34 cellular contexts compared by ENCODE assay signal in genomic region chr14:32358781-32359180, GRCh38.
"Had no signal": no experiment of that assay in that cellular context is flagged by ENCODE, and none has a peak within 500 bp of the region (broad histone marks: within the 10 kb centered on the region; RNA-seq: fewer than 3 reads in every experiment).

No MANE protein-coding gene starts in this region.

- H3K4me3 ChIP-seq: colonic mucosa, SJCRH30 had no signal

- H3K4me2 ChIP-seq: SK-N-SH had no signal

- FAIRE-seq: TTC549 had no signal

- H3K27me3 Mint-ChIP-seq: activated naive CD4-positive, alpha-beta T cell treated with anti-CD3 and anti-CD28 coated beads, Interleukin-2, amount 10 ng/mL, durations not matched to agents 7 days and 5 days; activated naive CD8-positive, alpha-beta T cell had no signal

- H3K9me3 ChIP-seq: colonic mucosa, SJCRH30, SK-N-SH had no signal

- H3K27me3 ChIP-seq: brain microvascular endothelial cell, colonic mucosa, SJCRH30 had no signal

- H3K27ac ChIP-seq: brain microvascular endothelial cell, colonic mucosa, SJCRH30 had no signal

- H3K9me2 ChIP-seq: SK-N-SH had no signal

- ATAC-seq: activated CD4-positive, alpha-beta T cell treated with anti-CD3 and anti-CD28 coated beads for 36 hours; activated CD4-positive, CD25-positive, alpha-beta regulatory T cell treated with anti-CD3 and anti-CD28 coated beads, Interleukin-2, amount 50 U/mL, for 24 hours; activated CD8-positive, alpha-beta T cell treated with anti-CD3 and anti-CD28 coated beads, Interleukin-2, amount 10 ng/mL, durations not matched to agents 7 days and 5 days; activated T-cell treated with anti-CD3 and anti-CD28 coated beads, Interleukin-2, amount 50 U/mL, for 4 hours; Panc1 had no signal

- H3K27ac Mint-ChIP-seq: activated CD4-positive, alpha-beta T cell treated with anti-CD3 and anti-CD28 coated beads for 36 hours; activated CD4-positive, alpha-beta T cell treated with anti-CD3 and anti-CD28 coated beads, Interleukin-2, amount 10 ng/mL, durations not matched to agents 7 days and 5 days; activated CD8-positive, alpha-beta T cell treated with anti-CD3 and anti-CD28 coated beads, Interleukin-2, amount 10 ng/mL, durations not matched to agents 7 days and 5 days; activated naive CD8-positive, alpha-beta T cell; activated T-helper 1 cell treated with anti-CD3 and anti-CD28 coated beads, Interleukin-12 subunit alpha, Interleukin-12 subunit beta, Interleukin-2, Interleukin-4 antibody, amounts not matched to agents 30 ng/mL and 10 ng/mL and 1 ng/mL, durations not matched to agents 14 hours and 24 hours and 36 hours; T-helper 1 cell treated with Interleukin-12 subunit alpha and Interleukin-12 subunit beta and Interleukin-4 antibody, amounts not matched to agents 30 μg/mL and 1 μg/mL, for 36 hours; T-helper 2 cell treated with Interferon-gamma antibody and Interleukin-4, amounts not matched to agents 5 μg/mL and 100 μg/mL, for 36 hours had no signal

- DNase-seq: activated CD4-positive, alpha-beta T cell treated with anti-CD3 and anti-CD28 coated beads for 36 hours; activated CD4-positive, alpha-beta T cell treated with anti-CD3 and anti-CD28 coated beads, Interleukin-2, amount 10 ng/mL, durations not matched to agents 7 days and 5 days; activated CD4-positive, alpha-beta T cell treated with anti-CD3 and anti-CD28 coated beads, Interleukin-2, amount 50 U/mL, for 48 hours; activated CD8-positive, alpha-beta memory T cell treated with anti-CD3 and anti-CD28 coated beads, Interleukin-2, amount 50 U/mL, for 4 hours; activated CD8-positive, alpha-beta T cell treated with anti-CD3 and anti-CD28 coated beads, Interleukin-2, amount 10 ng/mL, durations not matched to agents 7 days and 5 days; activated effector memory CD4-positive, alpha-beta T cell treated with Interleukin-2 at 50 U/mL for 16 hours; activated naive CD4-positive, alpha-beta T cell treated with anti-CD3 and anti-CD28 coated beads, Interleukin-2, amount 10 ng/mL, durations not matched to agents 7 days and 5 days; activated T-cell treated with anti-CD3 and anti-CD28 coated beads for 4 hours; activated T-cell treated with anti-CD3 and anti-CD28 coated beads, Interleukin-2, amount 50 U/mL, for 4 hours; amniotic stem cell; aorta; brain microvascular endothelial cell; central memory CD4-positive, alpha-beta T cell; colonic mucosa; Karpas-422; KBM-7; NCI-H1105 treated with DMSO at 0.1 percent for 48 hours; NCI-H1436; NCI-H1694; NCI-H1930; NCI-H2107; NCI-H2227 treated with DMSO at 0.1 percent for 48 hours; NCI-H446; NCI-H510A treated with DMSO at 0.1 percent for 48 hours; NCI-H526 treated with DMSO at 0.1 percent for 48 hours; SJCRH30; SK-N-SH had no signal

- H3K36me3 ChIP-seq: brain microvascular endothelial cell, colonic mucosa, SJCRH30 had no signal

- H3K4me3 Mint-ChIP-seq: activated CD4-positive, alpha-beta T cell treated with anti-CD3 and anti-CD28 coated beads for 36 hours; activated CD4-positive, alpha-beta T cell treated with anti-CD3 and anti-CD28 coated beads, Interleukin-2, amount 10 ng/mL, durations not matched to agents 7 days and 5 days; activated CD8-positive, alpha-beta T cell treated with anti-CD3 and anti-CD28 coated beads, Interleukin-2, amount 10 ng/mL, durations not matched to agents 7 days and 5 days; activated naive CD4-positive, alpha-beta T cell treated with anti-CD3 and anti-CD28 coated beads, Interleukin-2, amount 10 ng/mL, durations not matched to agents 7 days and 5 days; activated naive CD8-positive, alpha-beta T cell; activated T-cell treated with anti-CD3 and anti-CD28 coated beads, Interleukin-2, amount 50 U/mL, for 4 hours; activated T-helper 1 cell treated with anti-CD3 and anti-CD28 coated beads, Interleukin-12 subunit alpha, Interleukin-12 subunit beta, Interleukin-2, Interleukin-4 antibody, amounts not matched to agents 30 ng/mL and 10 ng/mL and 1 ng/mL, durations not matched to agents 14 hours and 24 hours and 36 hours; T-helper 1 cell treated with Interleukin-12 subunit alpha and Interleukin-12 subunit beta and Interleukin-4 antibody, amounts not matched to agents 30 μg/mL and 1 μg/mL, for 36 hours; T-helper 2 cell treated with Interferon-gamma antibody and Interleukin-4, amounts not matched to agents 5 μg/mL and 100 μg/mL, for 36 hours had no signal

- H3K4me1 Mint-ChIP-seq: activated CD4-positive, alpha-beta T cell treated with anti-CD3 and anti-CD28 coated beads for 36 hours; activated CD4-positive, alpha-beta T cell treated with anti-CD3 and anti-CD28 coated beads, Interleukin-2, amount 10 ng/mL, durations not matched to agents 7 days and 5 days; activated naive CD4-positive, alpha-beta T cell treated with anti-CD3 and anti-CD28 coated beads, Interleukin-2, amount 10 ng/mL, durations not matched to agents 7 days and 5 days had no signal

- H3K36me3 Mint-ChIP-seq: activated naive CD4-positive, alpha-beta T cell treated with anti-CD3 and anti-CD28 coated beads, Interleukin-2, amount 10 ng/mL, durations not matched to agents 7 days and 5 days; activated naive CD8-positive, alpha-beta T cell had no signal

- H3K9me3 Mint-ChIP-seq: activated CD4-positive, alpha-beta T cell treated with anti-CD3 and anti-CD28 coated beads, Interleukin-2, amount 10 ng/mL, durations not matched to agents 7 days and 5 days; activated naive CD4-positive, alpha-beta T cell treated with anti-CD3 and anti-CD28 coated beads, Interleukin-2, amount 10 ng/mL, durations not matched to agents 7 days and 5 days; activated T-helper 1 cell treated with anti-CD3 and anti-CD28 coated beads, Interleukin-12 subunit alpha, Interleukin-12 subunit beta, Interleukin-2, Interleukin-4 antibody, amounts not matched to agents 30 ng/mL and 10 ng/mL and 1 ng/mL, durations not matched to agents 14 hours and 24 hours and 36 hours; T-helper 1 cell treated with Interleukin-12 subunit alpha and Interleukin-12 subunit beta and Interleukin-4 antibody, amounts not matched to agents 30 μg/mL and 1 μg/mL, for 36 hours; T-helper 2 cell treated with Interferon-gamma antibody and Interleukin-4, amounts not matched to agents 5 μg/mL and 100 μg/mL, for 36 hours had no signal

- H3K4me1 ChIP-seq: colonic mucosa, SJCRH30 had no signal
